Comparison of ENCODE assay signal across 10 cellular contexts in the genomic region with DNA sequence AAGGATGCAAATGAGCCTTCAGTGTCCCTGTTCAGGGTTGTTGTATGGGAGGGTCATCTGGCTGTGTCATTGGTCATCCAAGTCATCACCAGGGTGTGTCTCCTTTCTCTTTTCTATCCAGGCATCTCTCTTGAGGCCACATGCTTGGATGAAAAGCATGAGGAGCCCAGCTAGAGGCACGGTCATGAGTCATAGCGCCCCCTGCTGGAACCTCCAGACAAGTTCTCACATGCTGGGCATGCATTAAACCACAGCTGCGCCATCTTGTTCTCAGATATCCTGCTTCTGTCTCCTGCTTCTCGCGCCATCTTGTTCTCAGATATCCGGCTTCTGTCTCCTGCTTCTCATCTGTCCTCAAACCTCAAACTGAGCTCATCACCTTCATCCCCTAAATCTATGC. TPM values are rescaled to one million over a fixed set of nuclear protein-coding genes. Genes with fewer than 3 reads are reported as not detected.
DNase-seq lines count a peak whose midpoint lies in the region; ATAC-seq, FAIRE-seq and TF ChIP-seq lines count a peak whose summit lies in the region.
"Not testable (repeated sequence)": the region's sequence is repeated elsewhere in the genome, so short reads cannot be mapped to it uniquely, and the experiment has no call there.
"Had no signal": no experiment of that assay in that cellular context is flagged by ENCODE, and none has a peak within 500 bp of the region (broad histone marks: within the 10 kb centered on the region; RNA-seq: fewer than 3 reads in every experiment).

No MANE protein-coding gene starts in this region.

- RAD21 ChIA-PET in GM12878 (lab: Charles Lee; ENCODE audit: unreplicated experiment), result not testable (repeated sequence)

- not testable (repeated sequence) for H3K4me1 ChIP-seq in GM12878 (ENCODE audit: control insufficient read depth, insufficient read depth, low read length); mucosa of descending colon (ENCODE audit: low read depth)

- WGBS in GM12878 (ENCODE audit: insufficient coverage, insufficient replicate concordance, low lambda C conversion rate, missing lambda C conversion rate), result no CpG with 5 or more reads among the region's 6 CpGs

- not testable (repeated sequence) for TF ChIP-seq EP300 in GM12878 (IDR thresholded peaks at IDR 0.05; ENCODE audit: borderline replicate concordance in 1 of 2, control insufficient read depth in 1 of 2, low read depth in 2 of 2, low read length in 2 of 2)

- not testable (repeated sequence) for H3K27ac ChIP-seq in GM12878 (ENCODE audit: control insufficient read depth, insufficient read depth)

- H3K27me3 ChIP-seq in GM12878 (replicated peaks in 1 of 2; ENCODE audit: control insufficient read depth in 2 of 2, insufficient read depth in 2 of 2, low read length in 1 of 2), result not testable (repeated sequence)

- not testable (repeated sequence) for TF ChIP-seq POLR2A in GM12878 (IDR thresholded peaks at IDR 0.05; ENCODE audit: low read depth, low read length)

- in situ Hi-C loops in GM12878 (cut with MboI), result not testable (repeated sequence)

- SMC1A ChIA-PET in GM12878 (lab: Charles Lee; ENCODE audit: uncharacterized antibody, unreplicated experiment), result not testable (repeated sequence)

- not testable (repeated sequence) for BruUV-seq in GM12878 (replicated peaks; lab: Mats Ljungman, UMichigan)

- ATAC-seq in GM18502 (IDR thresholded peaks at IDR 0.05; ENCODE audit: poor library complexity, unreplicated experiment), result peak; percentile 41
- ATAC-seq in GM19351 (IDR thresholded peaks at IDR 0.05; ENCODE audit: unreplicated experiment), result peak; percentile 53
- peak; percentile 36 for ATAC-seq in HG02610 (IDR thresholded peaks at IDR 0.05; ENCODE audit: unreplicated experiment)
- ATAC-seq in HG03521 (IDR thresholded peaks at IDR 0.05; ENCODE audit: unreplicated experiment), result peak; percentile 44
- peak; percentile 54; the same call in 2 of the 3 replicates for ATAC-seq in GM12878
- not testable (repeated sequence) for ATAC-seq in Right ventricle myocardium inferior
- ATAC-seq in mucosa of descending colon, result peak; percentile 56

- H3K4me3 ChIP-seq in GM12878, mucosa of descending colon: not testable (repeated sequence)

- DNase-seq in GM12878 (ENCODE audit: low read depth, low spot score); mucosa of descending colon: not testable (repeated sequence)
- DNase-seq in Right ventricle myocardium inferior (ENCODE audit: missing footprints), result peak; percentile 18

- H3K4me2 ChIP-seq in GM12878 (ENCODE audit: control insufficient read depth, insufficient read depth), result not testable (repeated sequence)

- not testable (repeated sequence) for H4K20me1 ChIP-seq in GM12878 (ENCODE audit: control insufficient read depth, insufficient read depth)

- POLR2A ChIA-PET in GM12878 (lab: Charles Lee), result not testable (repeated sequence)

- not testable (repeated sequence) for H3K36me3 ChIP-seq in GM12878 (ENCODE audit: control insufficient read depth in 2 of 2, insufficient read depth in 2 of 2, low read length in 1 of 2); mucosa of descending colon (ENCODE audit: low read depth)

- not testable (repeated sequence) for H3K9me3 ChIP-seq in GM12878 (replicated peaks; ENCODE audit: control insufficient read depth, insufficient read depth, low read length); mucosa of descending colon

- not testable (repeated sequence) for H3K9ac ChIP-seq in GM12878 (ENCODE audit: control insufficient read depth, insufficient read depth, low read length)

- not testable (repeated sequence) for H2AFZ ChIP-seq in GM12878 (ENCODE audit: control insufficient read depth, low read depth, low read length)

- not testable (repeated sequence) for TF ChIP-seq RAD21 in GM12878 (IDR thresholded peaks at IDR 0.05; ENCODE audit: insufficient read depth, low read depth, low read length)

- CTCF ChIA-PET in GM12878 (lab: Yijun Ruan, JAX), result not testable (repeated sequence)

- TF ChIP-seq CTCF in GM12878 (IDR thresholded peaks at IDR 0.05 in 2 of 3, conservative IDR thresholded peaks at IDR 0.05 in 1 of 3; ENCODE audit: control insufficient read depth in 2 of 3, extremely low read depth in 1 of 3, insufficient read depth in 1 of 3, low read depth in 3 of 3, low read length in 3 of 3); mucosa of descending colon (IDR thresholded peaks at IDR 0.05): not testable (repeated sequence)

- intact Hi-C loops in GM12878 (cut with micrococcal nuclease; ENCODE audit: unreplicated experiment); Right ventricle myocardium inferior (cut with DNase I); mucosa of descending colon (cut with DNase I, micrococcal nuclease): not testable (repeated sequence)

- H3K79me2 ChIP-seq in GM12878 (ENCODE audit: control insufficient read depth, insufficient read depth, low read length), result not testable (repeated sequence)

- FAIRE-seq in GM12878 (lab: Jason Lieb, UNC), result not testable (repeated sequence)

RNA-seq across cellular contexts. Expression of a gene that starts 14.1 kb away (rescaled TPM):
- 11.0 and 12.1 TPM in 2 replicates for total RNA-seq in GM12878 (2013; cell fraction: nucleolus; rRNA removed)
- total RNA-seq in GM12878 (2014; rRNA removed), result 6.9 and 7.6 TPM in 2 replicates
- 6.1 and 6.5 TPM in 2 replicates for total RNA-seq in GM12878 (2014; rRNA removed; fragmentation: Illumina TruSeq; extraction: Trizol)
- 15.8 and 17.2 TPM in 2 replicates for total RNA-seq in GM12878 (2021)
- 3.3 TPM for polyA plus RNA-seq in GM12878 (2011; ENCODE audit: low read depth)
- polyA plus RNA-seq in GM12878 (2011; rRNA removed), result 3.2 and 4.2 TPM in 2 replicates
- 5.9 and 6.3 TPM in 2 replicates for polyA plus RNA-seq in GM12878 (2011; cell fraction: cytosol; rRNA removed)
- 10.7 and 11.0 TPM in 2 replicates for polyA plus RNA-seq in GM12878 (2011; cell fraction: nucleus; rRNA removed)
- polyA plus RNA-seq in GM12878 (2012), result 4.7 and 5.2 TPM in 2 replicates
- 8.3 and 11.0 TPM in 2 replicates for polyA plus RNA-seq in GM12878 (2014; fragmentation: Illumina TruSeq; extraction: Trizol)
- polyA plus RNA-seq in GM12878 (2014; fragmentation: Nextera tagmentation; extraction: Ambion mirVana), result 1 to 10 TPM; 1.6 to 3.1 TPM
- polyA plus RNA-seq in GM12878 (2014; rRNA removed), result 11.7 and 14.3 TPM in 2 replicates
- polyA plus RNA-seq in GM12878 (2016; fragmentation: Nextera tagmentation; extraction: Ambion mirVana), result 1 to 10 TPM; 8.0 to 9.5 TPM
- polyA minus RNA-seq in GM12878 (2011; rRNA and poly(A)+ RNA removed), result 8.8 and 10.4 TPM in 2 replicates
- 2.0 and 2.4 TPM in 2 replicates for polyA minus RNA-seq in GM12878 (2011; cell fraction: cytosol; rRNA and poly(A)+ RNA removed)
- polyA minus RNA-seq in GM12878 (2011; cell fraction: nucleus; rRNA and poly(A)+ RNA removed), result 7.7 and 14.2 TPM in 2 replicates
- 2.4 TPM for total RNA-seq in Right ventricle myocardium inferior
- total RNA-seq in mucosa of descending colon, result 100 to 1,000 TPM in 1 of 3 donors, 10 to 100 TPM in 2; 54.7 to 102 (median 68.9) TPM
- total RNA-seq: A172 had no signal

RNA-seq across cellular contexts. Expression of a gene that starts 34.2 kb away (rescaled TPM):
- total RNA-seq in GM12878 (2013; cell fraction: nucleolus; rRNA removed), result not detected in 2 replicates
- total RNA-seq in GM12878 (2014; rRNA removed), result not detected in 2 replicates
- not detected in 2 replicates for total RNA-seq in GM12878 (2014; rRNA removed; fragmentation: Illumina TruSeq; extraction: Trizol)
- not detected in 2 replicates for total RNA-seq in GM12878 (2021)
- polyA plus RNA-seq in GM12878 (2011; ENCODE audit: low read depth), result not detected
- polyA plus RNA-seq in GM12878 (2011; rRNA removed), result not detected in 2 replicates
- not detected in 2 replicates for polyA plus RNA-seq in GM12878 (2011; cell fraction: cytosol; rRNA removed)
- polyA plus RNA-seq in GM12878 (2011; cell fraction: nucleus; rRNA removed), result not detected in 2 replicates
- not detected in 2 replicates for polyA plus RNA-seq in GM12878 (2012)
- polyA plus RNA-seq in GM12878 (2014; fragmentation: Illumina TruSeq; extraction: Trizol), result not detected in 2 replicates
- not detected for polyA plus RNA-seq in GM12878 (2014; fragmentation: Nextera tagmentation; extraction: Ambion mirVana)
- polyA plus RNA-seq in GM12878 (2014; rRNA removed), result not detected in 2 replicates
- not detected for polyA plus RNA-seq in GM12878 (2016; fragmentation: Nextera tagmentation; extraction: Ambion mirVana)
- polyA minus RNA-seq in GM12878 (2011; rRNA and poly(A)+ RNA removed), result not detected in 2 replicates
- not detected in 2 replicates for polyA minus RNA-seq in GM12878 (2011; cell fraction: cytosol; rRNA and poly(A)+ RNA removed)
- polyA minus RNA-seq in GM12878 (2011; cell fraction: nucleus; rRNA and poly(A)+ RNA removed), result not detected in 2 replicates
- not detected for total RNA-seq in Right ventricle myocardium inferior
- total RNA-seq in mucosa of descending colon, result not detected
- total RNA-seq: A172; CD4-positive, CD25-positive, alpha-beta regulatory T cell; H4 had no signal
- polyA plus RNA-seq: CD4-positive, CD25-positive, alpha-beta regulatory T cell had no signal

RNA-seq across cellular contexts. Expression of a gene that starts 57.0 kb away (rescaled TPM):
- total RNA-seq in GM12878 (2013; cell fraction: nucleolus; rRNA removed), result 0.22 TPM in 1 of 2 replicates, not detected in the other
- 0.11 TPM in 1 of 2 replicates, not detected in the other for total RNA-seq in GM12878 (2014; rRNA removed)
- total RNA-seq in GM12878 (2014; rRNA removed; fragmentation: Illumina TruSeq; extraction: Trizol), result 0.04 TPM in 1 of 2 replicates, not detected in the other
- not detected in 2 replicates for total RNA-seq in GM12878 (2021)
- polyA plus RNA-seq in GM12878 (2011; ENCODE audit: low read depth), result 0.16 TPM
- not detected in 2 replicates for polyA plus RNA-seq in GM12878 (2011; rRNA removed)
- polyA plus RNA-seq in GM12878 (2011; cell fraction: cytosol; rRNA removed), result not detected in 2 replicates
- polyA plus RNA-seq in GM12878 (2011; cell fraction: nucleus; rRNA removed), result not detected in 2 replicates
- polyA plus RNA-seq in GM12878 (2012), result 0.20 and 0.25 TPM in 2 replicates
- 0.04 TPM in 1 of 2 replicates, not detected in the other for polyA plus RNA-seq in GM12878 (2014; fragmentation: Illumina TruSeq; extraction: Trizol)
- under 1 TPM; 0.05 to 0.10 TPM for polyA plus RNA-seq in GM12878 (2014; fragmentation: Nextera tagmentation; extraction: Ambion mirVana)
- polyA plus RNA-seq in GM12878 (2014; rRNA removed), result 0.06 and 0.44 TPM in 2 replicates
- under 1 TPM; 0.05 to 0.24 TPM for polyA plus RNA-seq in GM12878 (2016; fragmentation: Nextera tagmentation; extraction: Ambion mirVana)
- not detected in 2 replicates for polyA minus RNA-seq in GM12878 (2011; rRNA and poly(A)+ RNA removed)
- polyA minus RNA-seq in GM12878 (2011; cell fraction: cytosol; rRNA and poly(A)+ RNA removed), result not detected in 2 replicates
- 0.10 TPM in 1 of 2 replicates, not detected in the other for polyA minus RNA-seq in GM12878 (2011; cell fraction: nucleus; rRNA and poly(A)+ RNA removed)
- not detected for total RNA-seq in Right ventricle myocardium inferior
- not detected for total RNA-seq in mucosa of descending colon
- total RNA-seq: A172; CD4-positive, CD25-positive, alpha-beta regulatory T cell; H4 had no signal
